In genomic region chr10:92240289-92241157, GRCh38 we compare ENCODE assay signal across 8 cellular contexts. TPM values are rescaled to one million over a fixed set of nuclear protein-coding genes. Genes with fewer than 3 reads are reported as not detected.
A peak's percentile ranks its signal among the peaks of the same experiment; 100 is the strongest.
DNase-seq lines count a peak whose midpoint lies in the region; ATAC-seq and TF ChIP-seq lines count a peak whose summit lies in the region.

No MANE protein-coding gene starts in this region.

- peak overlapping the region in 1 of 2 experiments; percentile 73 for H3K4ac ChIP-seq in mesenchymal stem cell (ENCODE audit: low read depth in 1 of 2, low read length in 2 of 2)

- H3K27me3 Mint-ChIP-seq in activated CD4-positive, alpha-beta memory T cell treated with anti-CD3 and anti-CD28 coated beads for 36 hours = peaks cover 9% of the 10 kb centered on the region

- H4K91ac ChIP-seq in mesenchymal stem cell (ENCODE audit: low read length) = peak overlapping the region; percentile 39

- no peaks in the 10 kb centered on the region for H3K9me3 Mint-ChIP-seq in activated CD4-positive, alpha-beta memory T cell treated with anti-CD3 and anti-CD28 coated beads for 36 hours

- H3K79me1 ChIP-seq in mesenchymal stem cell (replicated peaks; ENCODE audit: low read length, poor library complexity, severe bottlenecking) = peaks cover 8% of the 10 kb centered on the region

- peak overlapping the region; percentile 34 to 94 for H3K23ac ChIP-seq in mesenchymal stem cell (ENCODE audit: low read length in 2 of 2)

- peak; percentile 62 for ATAC-seq in GM18511 (IDR thresholded peaks at IDR 0.05; ENCODE audit: unreplicated experiment)
- peak; percentile 52 for ATAC-seq in HG03095 (IDR thresholded peaks at IDR 0.05; ENCODE audit: unreplicated experiment)

- peak overlapping the region; percentile 100 for H3K4me2 ChIP-seq in mesenchymal stem cell (ENCODE audit: low read length, poor library complexity, severe bottlenecking)

- H3K4me1 ChIP-seq in mesenchymal stem cell (ENCODE audit: control insufficient read depth, insufficient read depth, low read depth, low read length) = peaks cover 11% of the 10 kb centered on the region

- H2BK5ac ChIP-seq in mesenchymal stem cell (ENCODE audit: low read depth, low read length, poor library complexity, severe bottlenecking) = no peak overlapping the region

- peaks cover 9% of the 10 kb centered on the region for H3K36me3 Mint-ChIP-seq in activated CD4-positive, alpha-beta memory T cell treated with anti-CD3 and anti-CD28 coated beads for 36 hours

- peak overlapping the region; percentile 91 for H2AFZ ChIP-seq in mesenchymal stem cell (ENCODE audit: low read depth, low read length)

- peak overlapping the region in 1 of 2 experiments; percentile 54 for H2BK12ac ChIP-seq in mesenchymal stem cell (ENCODE audit: low read length in 2 of 2)

- no peak overlapping the region for H2BK120ac ChIP-seq in mesenchymal stem cell (ENCODE audit: low read depth, low read length)

- H3K4me3 ChIP-seq in epithelial cell of esophagus (ENCODE audit: low read length) = peak overlapping the region; percentile 54
- peak overlapping the region; percentile 75 to 92 for H3K4me3 ChIP-seq in mesenchymal stem cell (ENCODE audit: insufficient read depth in 1 of 2, low read depth in 1 of 2, low read length in 2 of 2)

- CTCF ChIA-PET in activated CD4-positive, alpha-beta memory T cell treated with anti-CD3 and anti-CD28 coated beads for 36 hours (lab: Charles Lee) = no interaction called here

- WGBS in mesenchymal stem cell = 1% methylated on average over 17 of the region's 28 CpGs

- peak overlapping the region; percentile 69 for H4K8ac ChIP-seq in mesenchymal stem cell (ENCODE audit: low read length)

- peak overlapping the region in 1 of 2 experiments; percentile 20 for H3K14ac ChIP-seq in mesenchymal stem cell (ENCODE audit: low read length in 2 of 2)

- peaks cover 0 to 3% of the 10 kb centered on the region in 2 experiments for H3K27me3 ChIP-seq in mesenchymal stem cell (ENCODE audit: control insufficient read depth in 1 of 2, insufficient read depth in 1 of 2, low read length in 2 of 2)

- intact Hi-C loops in activated CD4-positive, alpha-beta memory T cell treated with anti-CD3 and anti-CD28 coated beads for 36 hours (cut with micrococcal nuclease) = loop anchor here (1.0 to 5.0 kb wide), 4 partner anchors 30 to 352 kb away; partner anchors contain the start of genes CPEB3, KIF11 and MARCHF5

- H3K27ac ChIP-seq in mesenchymal stem cell (ENCODE audit: low read length, poor library complexity, severe bottlenecking) = peak overlapping the region; percentile 71

- peak overlapping the region; percentile 85 for H3K9ac ChIP-seq in mesenchymal stem cell (ENCODE audit: low read length)

- H3K9me3 ChIP-seq in mesenchymal stem cell (ENCODE audit: control insufficient read depth, low read length) = no peaks in the 10 kb centered on the region

- no peak for TF ChIP-seq CTCF in epithelial cell of esophagus (IDR thresholded peaks at IDR 0.05; ENCODE audit: insufficient read depth, low read depth, low read length, missing control alignments)

- POLR2A ChIA-PET in activated CD4-positive, alpha-beta memory T cell treated with anti-CD3 and anti-CD28 coated beads for 36 hours (lab: Charles Lee) = no interaction called here

- H3K18ac ChIP-seq in mesenchymal stem cell (ENCODE audit: low read depth in 1 of 2, low read length in 2 of 2) = peak overlapping the region in 1 of 2 experiments; percentile 83

- H3K4me3 Mint-ChIP-seq in activated CD4-positive, alpha-beta memory T cell treated with anti-CD3 and anti-CD28 coated beads for 36 hours = peak overlapping the region; percentile 72

- no peak overlapping the region for H3K27ac Mint-ChIP-seq in activated CD4-positive, alpha-beta memory T cell treated with anti-CD3 and anti-CD28 coated beads for 36 hours

- no peak overlapping the region for H2BK15ac ChIP-seq in mesenchymal stem cell (ENCODE audit: low read depth, poor library complexity, severe bottlenecking)

- H3K4me1 Mint-ChIP-seq in activated CD4-positive, alpha-beta memory T cell treated with anti-CD3 and anti-CD28 coated beads for 36 hours (ENCODE audit: low read depth) = peaks cover 33% of the 10 kb centered on the region

- H3K36me3 ChIP-seq in mesenchymal stem cell (ENCODE audit: control insufficient read depth in 1 of 2, insufficient read depth in 2 of 2, low read depth in 1 of 2, low read length in 2 of 2) = no peaks in the 10 kb centered on the region

- H2AK5ac ChIP-seq in mesenchymal stem cell (ENCODE audit: low read length, severe bottlenecking) = no peak overlapping the region

- DNase-seq in AG08396 (ENCODE audit: low spot score) = peak; percentile 75
- DNase-seq in NCI-H510A (lab: John Stamatoyannopoulos, UW) = peak; percentile 60
- peak; percentile 38 for DNase-seq in activated CD4-positive, alpha-beta memory T cell treated with anti-CD3 and anti-CD28 coated beads for 36 hours
- peak; percentile 71 for DNase-seq in epithelial cell of esophagus (ENCODE audit: low read depth)
- DNase-seq in mesenchymal stem cell = peak; percentile 86
- DNase-seq in stromal cell of bone marrow (ENCODE audit: low read depth) = peak; percentile 51

RNA-seq across cellular contexts. Expression of gene CPEB3, which starts 50.4 kb away (rescaled TPM):
- 1 to 10 TPM; 1.4 to 1.6 TPM for total RNA-seq in activated CD4-positive, alpha-beta memory T cell treated with anti-CD3 and anti-CD28 coated beads for 36 hours
- 0.66 TPM for polyA plus RNA-seq in mesenchymal stem cell (2013, experiment 1 of 2)
- 0.70 TPM for polyA plus RNA-seq in mesenchymal stem cell (2013, experiment 2 of 2)

RNA-seq across cellular contexts. Expression of gene MARCHF5, which starts 50.4 kb away (rescaled TPM):
- 10 to 100 TPM; 27.4 to 29.1 TPM for total RNA-seq in activated CD4-positive, alpha-beta memory T cell treated with anti-CD3 and anti-CD28 coated beads for 36 hours
- polyA plus RNA-seq in mesenchymal stem cell (2013, experiment 1 of 2) = 23.7 TPM
- polyA plus RNA-seq in mesenchymal stem cell (2013, experiment 2 of 2) = 23.5 TPM

Comparison
In these comparisons a context has a peak if more than half of its experiments do, and no peak if none do; other contexts are left out.
1. Peak in every context shown above with its lines: DNase-seq, ATAC-seq, H3K4me3 ChIP-seq and H3K27ac ChIP-seq.